ENCODE assay signal across 13 cellular contexts in genomic region chr4:78629991-78630541, GRCh38.
DNase-seq lines count a peak whose midpoint lies in the region; ATAC-seq, FAIRE-seq and TF ChIP-seq lines count a peak whose summit lies in the region.
"Had no signal": no experiment of that assay in that cellular context is flagged by ENCODE, and none has a peak within 500 bp of the region (broad histone marks: within the 10 kb centered on the region; RNA-seq: fewer than 3 reads in every experiment).

No MANE protein-coding gene starts in this region.

- H2AK5ac ChIP-seq in mesenchymal stem cell (ENCODE audit: low read length, severe bottlenecking), result peak overlapping the region; percentile 61

- no peaks in the 10 kb centered on the region for H4K20me1 ChIP-seq in K562 (replicated peaks; ENCODE audit: control insufficient read depth, insufficient read depth, low read length)

- H2BK120ac ChIP-seq in mesenchymal stem cell (ENCODE audit: low read depth, low read length), result no peak overlapping the region

- no peaks in the 10 kb centered on the region for H3K36me3 ChIP-seq in K562 (ENCODE audit: control insufficient read depth, insufficient read depth, low read length)
- no peaks in the 10 kb centered on the region for H3K36me3 ChIP-seq in mesenchymal stem cell (ENCODE audit: control insufficient read depth in 1 of 2, insufficient read depth in 2 of 2, low read depth in 1 of 2, low read length in 2 of 2)
- H3K36me3 ChIP-seq: gastroesophageal sphincter had no signal

- no peaks in the 10 kb centered on the region for H3K9me3 ChIP-seq in K562 (replicated peaks; ENCODE audit: control insufficient read depth, insufficient read depth, low read depth, low read length)
- no peaks in the 10 kb centered on the region for H3K9me3 ChIP-seq in mesenchymal stem cell (ENCODE audit: control insufficient read depth, low read length)
- H3K9me3 ChIP-seq: gastroesophageal sphincter had no signal

- in situ Hi-C loops in K562 (cut with MboI), result no loop called here

- H2BK15ac ChIP-seq in mesenchymal stem cell (ENCODE audit: low read depth, poor library complexity, severe bottlenecking), result no peak overlapping the region

- 5% methylated on average over 4 of the region's 4 CpGs for WGBS in K562 (ENCODE audit: insufficient coverage, low coverage, missing lambda C conversion rate)
- WGBS in mesenchymal stem cell, result 78% methylated on average over 4 of the region's 4 CpGs

- FAIRE-seq in K562 (lab: Jason Lieb, UNC), result peak; percentile 63
- FAIRE-seq: colon had no signal

- H3K4me3 ChIP-seq in K562 (no peak overlapping the region), mesenchymal stem cell (ENCODE audit: insufficient read depth in 1 of 2, low read depth in 1 of 2, low read length in 2 of 2) (no peak overlapping the region)
- H3K4me3 ChIP-seq: gastroesophageal sphincter had no signal

- H3K4me3 Mint-ChIP-seq in activated naive CD8-positive, alpha-beta T cell treated with anti-CD3 and anti-CD28 coated beads, Interleukin-2, amount 50 U/mL, for 24 hours, result no peak overlapping the region
- H3K4me3 Mint-ChIP-seq in activated naive CD8-positive, alpha-beta T cell treated with anti-CD3 and anti-CD28 coated beads for 36 hours, result no peak overlapping the region

- peak overlapping the region in 1 of 2 experiments; percentile 64 for H3K18ac ChIP-seq in mesenchymal stem cell (ENCODE audit: low read depth in 1 of 2, low read length in 2 of 2)

- H3K27me3 ChIP-seq in K562 (ENCODE audit: control insufficient read depth in 2 of 2, insufficient read depth in 2 of 2, low read length in 2 of 2), result no peaks in the 10 kb centered on the region
- no peaks in the 10 kb centered on the region for H3K27me3 ChIP-seq in mesenchymal stem cell (ENCODE audit: control insufficient read depth in 1 of 2, insufficient read depth in 1 of 2, low read length in 2 of 2)
- H3K27me3 ChIP-seq: gastroesophageal sphincter had no signal

- peaks cover 39% of the 10 kb centered on the region for H3K4me1 Mint-ChIP-seq in activated naive CD8-positive, alpha-beta T cell treated with anti-CD3 and anti-CD28 coated beads, Interleukin-2, amount 50 U/mL, for 24 hours
- H3K4me1 Mint-ChIP-seq in activated naive CD8-positive, alpha-beta T cell treated with anti-CD3 and anti-CD28 coated beads for 36 hours, result peaks cover 9% of the 10 kb centered on the region

- POLR2A ChIA-PET in K562 (lab: Yijun Ruan, JAX), result interaction anchor here (0.6 to 2.4 kb wide), 11 partner anchors 9 to 268 kb away, joined by 3 to 11 read pairs (median 4); no protein-coding TSS in a partner anchor
- POLR2A ChIA-PET in RWPE1 (lab: Yijun Ruan, JAX; ENCODE audit: low non-redundant PET), result no interaction called here

- H3K79me2 ChIP-seq in K562 (ENCODE audit: control insufficient read depth, insufficient read depth, low read length), result peaks cover 2% of the 10 kb centered on the region; the same call in 1 of the 3 replicates

- H3K23ac ChIP-seq in mesenchymal stem cell (ENCODE audit: low read length in 2 of 2), result no peak overlapping the region

- H3K36me3 Mint-ChIP-seq in activated naive CD8-positive, alpha-beta T cell treated with anti-CD3 and anti-CD28 coated beads, Interleukin-2, amount 50 U/mL, for 24 hours (ENCODE audit: low read depth), result no peaks in the 10 kb centered on the region
- no peaks in the 10 kb centered on the region for H3K36me3 Mint-ChIP-seq in activated naive CD8-positive, alpha-beta T cell treated with anti-CD3 and anti-CD28 coated beads for 36 hours

- H2BK12ac ChIP-seq in mesenchymal stem cell (ENCODE audit: low read length in 2 of 2), result peak overlapping the region in 1 of 2 experiments; percentile 19

- H3K9me3 Mint-ChIP-seq in activated naive CD8-positive, alpha-beta T cell treated with anti-CD3 and anti-CD28 coated beads, Interleukin-2, amount 50 U/mL, for 24 hours, result no peaks in the 10 kb centered on the region
- H3K9me3 Mint-ChIP-seq in activated naive CD8-positive, alpha-beta T cell treated with anti-CD3 and anti-CD28 coated beads for 36 hours, result no peaks in the 10 kb centered on the region

- no peak overlapping the region for H2BK5ac ChIP-seq in mesenchymal stem cell (ENCODE audit: low read depth, low read length, poor library complexity, severe bottlenecking)

- H2AFZ ChIP-seq in K562 (ENCODE audit: low read depth, low read length) (peak overlapping the region; percentile 42), mesenchymal stem cell (ENCODE audit: low read depth, low read length) (no peak overlapping the region)

- peak; percentile 66 for TF ChIP-seq EP300 in K562 (IDR thresholded peaks at IDR 0.05; ENCODE audit: low read length)

- no peak for DNase-seq in activated naive CD8-positive, alpha-beta T cell treated with anti-CD3 and anti-CD28 coated beads, Interleukin-2, amount 50 U/mL, for 24 hours
- DNase-seq in activated naive CD8-positive, alpha-beta T cell treated with anti-CD3 and anti-CD28 coated beads for 36 hours, result no peak
- peak; percentile 28 to 74 (median 35) for DNase-seq in K562 (ENCODE audit: extremely low read depth in 1 of 4, low spot score in 3 of 4)
- no peak for DNase-seq in mesenchymal stem cell
- DNase-seq in stimulated activated CD8-positive, alpha-beta memory T cell treated with anti-CD3 and anti-CD28 coated beads, Interleukin-4, amount 100 ng/mL, for 48 hours, result no peak
- DNase-seq in posterior cingulate gyrus, result no peak
- no peak for DNase-seq in RWPE1 (ENCODE audit: low spot score)
- DNase-seq: activated effector memory CD4-positive, alpha-beta T cell treated with anti-CD3 and anti-CD28 coated beads, Interleukin-2, amount 50 U/mL, for 16 hours; midbrain; PC-3 had no signal

- CTCF ChIA-PET in K562 (lab: Yijun Ruan, JAX; ENCODE audit: low intra/inter-chr PET ratio), result no interaction called here
- CTCF ChIA-PET in RWPE1 (lab: Yijun Ruan, JAX), result interaction anchor here (0.8 kb wide), 1 partner anchor 13 kb away, joined by 3 read pairs; no protein-coding TSS in a partner anchor

- H3K27ac Mint-ChIP-seq in activated naive CD8-positive, alpha-beta T cell treated with anti-CD3 and anti-CD28 coated beads, Interleukin-2, amount 50 U/mL, for 24 hours, result peak overlapping the region; percentile 2
- H3K27ac Mint-ChIP-seq in activated naive CD8-positive, alpha-beta T cell treated with anti-CD3 and anti-CD28 coated beads for 36 hours, result no peak overlapping the region

- TF ChIP-seq CTCF in K562 (IDR thresholded peaks at IDR 0.05 in 2 of 3, conservative IDR thresholded peaks at IDR 0.05 in 1 of 3; ENCODE audit: insufficient read depth in 2 of 3, low read depth in 1 of 3, low read length in 3 of 3), result no peak
- TF ChIP-seq CTCF in RWPE1 (conservative IDR thresholded peaks at IDR 0.05; ENCODE audit: low read depth), result no peak

- no peak overlapping the region for H3K4ac ChIP-seq in mesenchymal stem cell (ENCODE audit: low read depth in 1 of 2, low read length in 2 of 2)

- H4K8ac ChIP-seq in mesenchymal stem cell (ENCODE audit: low read length), result no peak overlapping the region

- H3K79me1 ChIP-seq in mesenchymal stem cell (replicated peaks; ENCODE audit: low read length, poor library complexity, severe bottlenecking), result no peaks in the 10 kb centered on the region

- H3K4me2 ChIP-seq in K562 (ENCODE audit: insufficient read depth, low read length) (peak overlapping the region; percentile 92), mesenchymal stem cell (ENCODE audit: low read length, poor library complexity, severe bottlenecking) (no peak overlapping the region)

- no TSS peak for BruUV-seq in K562 (replicated peaks; lab: Mats Ljungman, UMichigan)

- peak overlapping the region; percentile 88 for H3K27ac ChIP-seq in K562 (ENCODE audit: extremely low read depth, low read depth, low read length)
- H3K27ac ChIP-seq in mesenchymal stem cell (ENCODE audit: low read length, poor library complexity, severe bottlenecking), result no peak overlapping the region
- no peak overlapping the region for H3K27ac ChIP-seq in RWPE1

- ATAC-seq in activated naive CD8-positive, alpha-beta T cell treated with anti-CD3 and anti-CD28 coated beads, Interleukin-2, amount 50 U/mL, for 24 hours, result no peak
- ATAC-seq in K562, result peak; percentile 59
- ATAC-seq in GM21528 (IDR thresholded peaks at IDR 0.05; ENCODE audit: low FRiP score, unreplicated experiment), result no peak
- ATAC-seq: gastroesophageal sphincter, PC-3 had no signal

- no peaks in the 10 kb centered on the region for H3K27me3 Mint-ChIP-seq in activated naive CD8-positive, alpha-beta T cell treated with anti-CD3 and anti-CD28 coated beads, Interleukin-2, amount 50 U/mL, for 24 hours
- no peaks in the 10 kb centered on the region for H3K27me3 Mint-ChIP-seq in activated naive CD8-positive, alpha-beta T cell treated with anti-CD3 and anti-CD28 coated beads for 36 hours

- TF ChIP-seq RAD21 in K562 (CRISPR knock-in tag; conservative IDR thresholded peaks at IDR 0.05 in 1 of 2, IDR thresholded peaks at IDR 0.05 in 1 of 2), result peak in 1 of 2 experiments; percentile 6; a peak in 1 of 4 replicates

- H3K9me1 ChIP-seq in K562 (ENCODE audit: control insufficient read depth, insufficient read depth, low read length), result no peaks in the 10 kb centered on the region

- no peak for TF ChIP-seq POLR2A in K562 (conservative IDR thresholded peaks at IDR 0.05)

- intact Hi-C loops in K562 (cut with micrococcal nuclease), result loop anchor here (1.0 kb wide), 1 partner anchor 62 kb away; no protein-coding TSS in a partner anchor
- intact Hi-C loops in posterior cingulate gyrus (cut with DNase I), result no loop called here

- H3K14ac ChIP-seq in mesenchymal stem cell (ENCODE audit: low read length in 2 of 2), result peak overlapping the region in 1 of 2 experiments; percentile 22

- no peak overlapping the region for H4K91ac ChIP-seq in mesenchymal stem cell (ENCODE audit: low read length)

- H3K9ac ChIP-seq in K562 (ENCODE audit: insufficient read depth in 1 of 2, low read depth in 2 of 2, low read length in 2 of 2) (peak overlapping the region in 1 of 2 experiments; percentile 73; a peak in 3 of 4 replicates), mesenchymal stem cell (ENCODE audit: low read length) (no peak overlapping the region)

- H3K4me1 ChIP-seq in K562 (replicated peaks in 1 of 2; ENCODE audit: control insufficient read depth in 2 of 2, insufficient read depth in 2 of 2, low read length in 2 of 2) (peaks cover 0 to 45% of the 10 kb centered on the region in 2 experiments; a peak in 4 of 5 replicates), mesenchymal stem cell (ENCODE audit: control insufficient read depth, insufficient read depth, low read depth, low read length) (peaks cover 5% of the 10 kb centered on the region)

TF ChIP-seq in K562, 482 proteins besides CTCF, POLR2A, EP300 and RAD21 (continues in another document):
- no peak for TF ChIP-seq ADNP (tag; IDR thresholded peaks at IDR 0.05)
- no peak for TF ChIP-seq CHD2 (IDR thresholded peaks at IDR 0.05; ENCODE audit: low read depth, low read length)
- peak in 1 of 2 experiments; percentile 71; a peak in 2 of 4 replicates for TF ChIP-seq HDAC1 (IDR thresholded peaks at IDR 0.05)
- TF ChIP-seq ZNF140 (CRISPR knock-in tag; IDR thresholded peaks at IDR 0.05), result no peak
- 0 out of 2 replicates have a peak, but pooled peaks have one; percentile 22 for TF ChIP-seq FOSL1 (tag; conservative IDR thresholded peaks at IDR 0.05)
- TF ChIP-seq TBL1XR1 (IDR thresholded peaks at IDR 0.05; ENCODE audit: low read length in 2 of 2), result peak; percentile 48 to 58; a peak in 2 of 4 replicates
- peak; percentile 11; the same call in 1 of the 2 replicates for TF ChIP-seq NR2C1 (IDR thresholded peaks at IDR 0.05)
- no peak for TF ChIP-seq NR2C1 (tag; IDR thresholded peaks at IDR 0.05)
- no peak for TF ChIP-seq ZNF436 (CRISPR knock-in tag; IDR thresholded peaks at IDR 0.05)

Comparison
In these comparisons a context has a peak if more than half of its experiments do, and no peak if none do; other contexts are left out.
1. DNase-seq: peak in K562 (4 of 4); none in activated naive CD8-positive, alpha-beta T cell treated with anti-CD3 and anti-CD28 coated beads, Interleukin-2, amount 50 U/mL, for 24 hours (single experiment), activated naive CD8-positive, alpha-beta T cell treated with anti-CD3 and anti-CD28 coated beads for 36 hours (single experiment), mesenchymal stem cell (single experiment), stimulated activated CD8-positive, alpha-beta memory T cell treated with anti-CD3 and anti-CD28 coated beads, Interleukin-4, amount 100 ng/mL, for 48 hours (single experiment), posterior cingulate gyrus (0 of 10) and RWPE1 (single experiment).